Comparison of ENCODE assay signal across 18 cellular contexts in genomic region chr20:34644345-34644744, GRCh38.
"Had no signal": no experiment of that assay in that cellular context is flagged by ENCODE, and none has a peak within 500 bp of the region (broad histone marks: within the 10 kb centered on the region; RNA-seq: fewer than 3 reads in every experiment).

No MANE protein-coding gene starts in this region.

- H3K4me3 ChIP-seq: SJSA1, SK-N-MC had no signal

- H3K9me3 ChIP-seq: SJSA1 had no signal

- H3K27ac ChIP-seq: SJSA1, SK-N-MC had no signal

- H3K4me1 ChIP-seq: SJSA1 had no signal

- DNase-seq: KG1, NCI-H1092, NCI-H1105 treated with DMSO at 0.1 percent for 48 hours, NCI-H1417 treated with DMSO at 0.1 percent for 48 hours, NCI-H146, NCI-H1694 treated with DMSO at 0.1 percent for 48 hours, NCI-H1930, NCI-H2081, NCI-H2107, NCI-H2227 treated with DMSO at 0.1 percent for 48 hours, NCI-H524, NCI-H69, NCI-H774, Right ventricle myocardium superior, RPMI8226 had no signal

- H3K27me3 ChIP-seq: SJSA1 had no signal

- FAIRE-seq: RCC 7860 had no signal
